In genomic region chr10:127021771-127022170, GRCh38 we compare ENCODE assay signal across 5 cellular contexts.
"Had no signal": no experiment of that assay in that cellular context is flagged by ENCODE, and none has a peak within 500 bp of the region (broad histone marks: within the 10 kb centered on the region; RNA-seq: fewer than 3 reads in every experiment).

No MANE protein-coding gene starts in this region.

- DNase-seq: H9, HCEC 1CT, IMR-90 had no signal

- ATAC-seq: GM23338, K562 had no signal
